In genomic region chr1:59596956-59597355, GRCh38 we compare ENCODE assay signal across 16 cellular contexts.
DNase-seq lines count a peak whose midpoint lies in the region; ATAC-seq and TF ChIP-seq lines count a peak whose summit lies in the region.
"Had no signal": no experiment of that assay in that cellular context is flagged by ENCODE, and none has a peak within 500 bp of the region (broad histone marks: within the 10 kb centered on the region; RNA-seq: fewer than 3 reads in every experiment).

No MANE protein-coding gene starts in this region.

- H3K27me3 ChIP-seq in IMR-90 (ENCODE audit: control insufficient read depth, insufficient read depth, low read length) = no peaks in the 10 kb centered on the region
- H3K27me3 ChIP-seq in muscle layer of duodenum (ENCODE audit: low read depth, low read length) = no peaks in the 10 kb centered on the region
- no peaks in the 10 kb centered on the region for H3K27me3 ChIP-seq in suprapubic skin
- no peaks in the 10 kb centered on the region for H3K27me3 ChIP-seq in CD8-positive, alpha-beta memory T cell (ENCODE audit: insufficient read depth, low read length, poor library complexity, severe bottlenecking)
- H3K27me3 ChIP-seq: dorsolateral prefrontal cortex had no signal

- no peaks in the 10 kb centered on the region for H3K79me1 ChIP-seq in IMR-90 (ENCODE audit: low read depth in 1 of 2, low read length in 2 of 2)

- BruUV-seq in IMR-90 (replicated peaks; lab: Mats Ljungman, UMichigan) = no TSS peak
- BruUV-seq in MCF 10A (replicated peaks; lab: Mats Ljungman, UMichigan) = no TSS peak

- TF ChIP-seq CTCF in IMR-90 (conservative IDR thresholded peaks at IDR 0.05; ENCODE audit: low read depth, low read length) (no peak), MCF 10A (IDR thresholded peaks at IDR 0.05; ENCODE audit: unreplicated experiment) (no peak), suprapubic skin (IDR thresholded peaks at IDR 0.05) (no peak)

- H3K9me3 ChIP-seq in IMR-90 (ENCODE audit: control insufficient read depth, insufficient read depth, low read length) = no peaks in the 10 kb centered on the region
- no peaks in the 10 kb centered on the region for H3K9me3 ChIP-seq in muscle layer of duodenum (ENCODE audit: control insufficient read depth in 1 of 2, low read length in 2 of 2)
- no peaks in the 10 kb centered on the region for H3K9me3 ChIP-seq in suprapubic skin
- H3K9me3 ChIP-seq in CD8-positive, alpha-beta memory T cell (ENCODE audit: low read length) = no peaks in the 10 kb centered on the region

- H4K8ac ChIP-seq in IMR-90 (ENCODE audit: low read depth in 2 of 2, low read length in 2 of 2) = peak overlapping the region; percentile 36 to 58; a peak in 3 of 4 replicates

- H3K4me3 ChIP-seq in IMR-90 (ENCODE audit: insufficient read depth, low read depth, low read length) (no peak overlapping the region), muscle layer of duodenum (ENCODE audit: low read depth in 1 of 2, low read length in 2 of 2) (no peak overlapping the region), suprapubic skin (no peak overlapping the region)
- H3K4me3 ChIP-seq in CD8-positive, alpha-beta memory T cell (ENCODE audit: low read length) = no peak overlapping the region
- H3K4me3 ChIP-seq: dorsolateral prefrontal cortex had no signal

- TF ChIP-seq EP300 in suprapubic skin (IDR thresholded peaks at IDR 0.05) = no peak

- H3K36me3 Mint-ChIP-seq in MCF 10A (ENCODE audit: insufficient read depth, unreplicated experiment) = no peaks in the 10 kb centered on the region
- no peaks in the 10 kb centered on the region for H3K36me3 Mint-ChIP-seq in CD8-positive, alpha-beta memory T cell
- H3K36me3 Mint-ChIP-seq: activated naive CD4-positive, alpha-beta T cell treated with anti-CD3 and anti-CD28 coated beads, Interleukin-2, amount 10 ng/mL, durations not matched to agents 7 days and 5 days; brain had no signal

- H3K36me3 ChIP-seq in IMR-90 (ENCODE audit: control insufficient read depth, insufficient read depth, low read length) (no peaks in the 10 kb centered on the region), muscle layer of duodenum (ENCODE audit: control insufficient read depth in 1 of 2, insufficient read depth in 2 of 2, low read length in 2 of 2) (no peaks in the 10 kb centered on the region), suprapubic skin (no peaks in the 10 kb centered on the region)
- H3K36me3 ChIP-seq in CD8-positive, alpha-beta memory T cell (ENCODE audit: insufficient read depth, low read length) = no peaks in the 10 kb centered on the region

- WGBS in IMR-90 (ENCODE audit: extremely low coverage in 2 of 2, insufficient read length in 1 of 2), 2 experiments = no CpG with 5 or more reads among the region's 1 CpG
- WGBS in suprapubic skin = 70% methylated on average over 1 of the region's 1 CpG

- dilution Hi-C loops in IMR-90 (cut with HindIII; ENCODE audit: low sequenced_read_pairs, unreplicated experiment) = no loop called here

- H3K9me3 Mint-ChIP-seq in MCF 10A (ENCODE audit: unreplicated experiment) = no peaks in the 10 kb centered on the region
- H3K9me3 Mint-ChIP-seq in CD8-positive, alpha-beta memory T cell = no peaks in the 10 kb centered on the region
- H3K9me3 Mint-ChIP-seq: activated CD4-positive, alpha-beta T cell treated with anti-CD3 and anti-CD28 coated beads, Interleukin-2, amount 10 ng/mL, durations not matched to agents 7 days and 5 days; activated naive CD4-positive, alpha-beta T cell treated with anti-CD3 and anti-CD28 coated beads, Interleukin-2, amount 10 ng/mL, durations not matched to agents 7 days and 5 days; H9 had no signal

- H2BK5ac ChIP-seq in IMR-90 (ENCODE audit: low read depth, low read length, poor library complexity, severe bottlenecking) = peak overlapping the region; percentile 93

- peaks cover 11% of the 10 kb centered on the region for H3K9me1 ChIP-seq in IMR-90 (ENCODE audit: insufficient read depth, low read length)

- CTCF ChIA-PET in IMR-90 (lab: Yijun Ruan, JAX) = interaction anchor here (1.0 to 1.5 kb wide), 2 partner anchors 9 to 80 kb away, joined by 3 read pairs; no protein-coding TSS in a partner anchor
- CTCF ChIA-PET in MCF 10A (lab: Yijun Ruan, JAX) = interaction anchor here (0.6 to 1.3 kb wide), 5 partner anchors 13 to 540 kb away, joined by 3 to 4 read pairs (median 3); no protein-coding TSS in a partner anchor
- CTCF ChIA-PET in CD8-positive, alpha-beta memory T cell (lab: Charles Lee) = interaction anchor here (1.4 kb wide), 1 partner anchor 12 kb away, joined by 3 read pairs; no protein-coding TSS in a partner anchor

- no peak for TF ChIP-seq RAD21 in IMR-90 (IDR thresholded peaks at IDR 0.05; ENCODE audit: low read length)

- no peak overlapping the region for H3K4me2 ChIP-seq in IMR-90 (ENCODE audit: low read depth, low read length)

- H2AK5ac ChIP-seq in IMR-90 (ENCODE audit: low read depth, low read length) = peak overlapping the region; percentile 97; the same call in 1 of the 2 replicates

- POLR2A ChIA-PET in IMR-90 (lab: Charles Lee; ENCODE audit: unreplicated experiment) = no interaction called here
- POLR2A ChIA-PET in MCF 10A (lab: Yijun Ruan, JAX) = interaction anchor here (0.6 to 2.1 kb wide), 20 partner anchors 28 to 817 kb away, joined by 3 to 12 read pairs (median 4); partner anchors contain the start of genes FGGY and JUN
- POLR2A ChIA-PET in CD8-positive, alpha-beta memory T cell (lab: Charles Lee) = no interaction called here

- peak overlapping the region; percentile 46; the same call in 2 of the 3 replicates for H2BK15ac ChIP-seq in IMR-90 (ENCODE audit: low read depth, low read length)

- no peak overlapping the region for H2AFZ ChIP-seq in IMR-90 (replicated peaks; ENCODE audit: low read length, poor library complexity)

- no peaks in the 10 kb centered on the region for H3K27me3 Mint-ChIP-seq in MCF 10A (ENCODE audit: insufficient read depth, unreplicated experiment)
- H3K27me3 Mint-ChIP-seq in CD8-positive, alpha-beta memory T cell = peaks cover 0 to 2% of the 10 kb centered on the region in 2 donors
- H3K27me3 Mint-ChIP-seq: activated CD4-positive, alpha-beta T cell treated with anti-CD3 and anti-CD28 coated beads, Interleukin-2, amount 10 ng/mL, durations not matched to agents 7 days and 5 days; activated naive CD4-positive, alpha-beta T cell treated with anti-CD3 and anti-CD28 coated beads, Interleukin-2, amount 10 ng/mL, durations not matched to agents 7 days and 5 days had no signal

- no peak overlapping the region for H3K56ac ChIP-seq in IMR-90 (ENCODE audit: extremely low read depth, insufficient read depth, low read length)

- H4K20me1 ChIP-seq in IMR-90 (ENCODE audit: insufficient read depth, low read length) = no peaks in the 10 kb centered on the region

- H4K91ac ChIP-seq in IMR-90 (ENCODE audit: insufficient read depth, low read depth, low read length) = peak overlapping the region; percentile 94

- H2BK120ac ChIP-seq in IMR-90 (ENCODE audit: low read depth, low read length) = peak overlapping the region; percentile 95; the same call in 1 of the 2 replicates

- TF ChIP-seq POLR2A in IMR-90 (IDR thresholded peaks at IDR 0.05; ENCODE audit: low read depth, low read length) (no peak), suprapubic skin (IDR thresholded peaks at IDR 0.05) (no peak)

- ATAC-seq in IMR-90 (ENCODE audit: low read depth) = no peak
- no peak for ATAC-seq in esophagus mucosa

- peak overlapping the region; percentile 97 for H3K18ac ChIP-seq in IMR-90 (ENCODE audit: low read depth, low read length)

- peak overlapping the region; percentile 90 for H3K14ac ChIP-seq in IMR-90 (replicated peaks; ENCODE audit: low read depth, low read length)

- H2BK20ac ChIP-seq in IMR-90 (ENCODE audit: low read depth, low read length) = peak overlapping the region; percentile 97

- peaks cover 19% of the 10 kb centered on the region for H3K4me1 Mint-ChIP-seq in MCF 10A (ENCODE audit: insufficient read depth, unreplicated experiment)
- no peaks in the 10 kb centered on the region for H3K4me1 Mint-ChIP-seq in CD8-positive, alpha-beta memory T cell
- H3K4me1 Mint-ChIP-seq: activated CD4-positive, alpha-beta T cell treated with anti-CD3 and anti-CD28 coated beads, Interleukin-2, amount 10 ng/mL, durations not matched to agents 7 days and 5 days; activated naive CD4-positive, alpha-beta T cell treated with anti-CD3 and anti-CD28 coated beads, Interleukin-2, amount 10 ng/mL, durations not matched to agents 7 days and 5 days had no signal

- H3K23ac ChIP-seq in IMR-90 (ENCODE audit: low read depth, low read length) = peak overlapping the region; percentile 92; the same call in 1 of the 2 replicates

- H2AK9ac ChIP-seq in IMR-90 (replicated peaks; ENCODE audit: low read depth, low read length, poor library complexity) = no peak overlapping the region

- no peak overlapping the region for H3K4me3 Mint-ChIP-seq in MCF 10A (ENCODE audit: unreplicated experiment)
- H3K4me3 Mint-ChIP-seq in CD8-positive, alpha-beta memory T cell = no peak overlapping the region
- H3K4me3 Mint-ChIP-seq: activated CD4-positive, alpha-beta T cell treated with anti-CD3 and anti-CD28 coated beads, Interleukin-2, amount 10 ng/mL, durations not matched to agents 7 days and 5 days; activated naive CD4-positive, alpha-beta T cell treated with anti-CD3 and anti-CD28 coated beads, Interleukin-2, amount 10 ng/mL, durations not matched to agents 7 days and 5 days; brain; H9 had no signal

- H3K27ac Mint-ChIP-seq in MCF 10A (ENCODE audit: low read depth, unreplicated experiment) = peak overlapping the region; percentile 59
- no peak overlapping the region for H3K27ac Mint-ChIP-seq in CD8-positive, alpha-beta memory T cell
- H3K27ac Mint-ChIP-seq: activated CD4-positive, alpha-beta T cell treated with anti-CD3 and anti-CD28 coated beads, Interleukin-2, amount 10 ng/mL, durations not matched to agents 7 days and 5 days; activated naive CD4-positive, alpha-beta T cell treated with anti-CD3 and anti-CD28 coated beads, Interleukin-2, amount 10 ng/mL, durations not matched to agents 7 days and 5 days; brain had no signal

- H3K9ac ChIP-seq in IMR-90 (ENCODE audit: low read depth, low read length) = 0 out of 2 replicates have a peak overlapping the region, but pooled peaks have one; percentile 67

- H4K5ac ChIP-seq in IMR-90 (ENCODE audit: low read depth, low read length) = peak overlapping the region; percentile 79

- in situ Hi-C loops in IMR-90 (cut with MboI; ENCODE audit: low sequenced_read_pairs) = no loop called here

- peak overlapping the region; percentile 96; the same call in 1 of the 2 replicates for H3K27ac ChIP-seq in IMR-90 (ENCODE audit: insufficient read depth, low read length)
- H3K27ac ChIP-seq in muscle layer of duodenum (ENCODE audit: low read length) = peak overlapping the region; percentile 67
- H3K27ac ChIP-seq in suprapubic skin = peak overlapping the region; percentile 72
- H3K27ac ChIP-seq in CD8-positive, alpha-beta memory T cell (ENCODE audit: low read depth, low read length) = no peak overlapping the region
- H3K27ac ChIP-seq: dorsolateral prefrontal cortex had no signal

- H3K4me1 ChIP-seq in IMR-90 (ENCODE audit: control insufficient read depth, insufficient read depth, low read length) = peaks cover 19% of the 10 kb centered on the region
- peaks cover 0 to 19% of the 10 kb centered on the region in 2 donors for H3K4me1 ChIP-seq in muscle layer of duodenum (ENCODE audit: control insufficient read depth in 1 of 2, insufficient read depth in 2 of 2, low read length in 2 of 2)
- peaks cover 22% of the 10 kb centered on the region for H3K4me1 ChIP-seq in suprapubic skin
- H3K4me1 ChIP-seq in CD8-positive, alpha-beta memory T cell (ENCODE audit: insufficient read depth, low read length) = no peaks in the 10 kb centered on the region

- DNase-seq in IMR-90 (no peak), MCF 10A (ENCODE audit: unreplicated experiment) (peak; percentile 54), suprapubic skin (ENCODE audit: low spot score in 2 of 2) (no peak), midbrain (lab: John Stamatoyannopoulos, UW) (no peak)
- no peak for DNase-seq in CD8-positive, alpha-beta memory T cell
- no peak for DNase-seq in activated effector memory CD4-positive, alpha-beta T cell treated with Interleukin-2 at 50 U/mL for 16 hours
- DNase-seq: activated CD4-positive, alpha-beta T cell treated with anti-CD3 and anti-CD28 coated beads, Interleukin-2, amount 10 ng/mL, durations not matched to agents 7 days and 5 days; activated naive CD4-positive, alpha-beta T cell treated with anti-CD3 and anti-CD28 coated beads, Interleukin-2, amount 10 ng/mL, durations not matched to agents 7 days and 5 days; dorsolateral prefrontal cortex; H9; NCI-H2081 treated with DMSO at 0.1 percent for 48 hours; NCI-H510A treated with DMSO at 0.1 percent for 48 hours; T-helper 9 cell had no signal

- intact Hi-C loops in IMR-90 (cut with micrococcal nuclease) = loop anchor here (5.0 kb wide), 2 partner anchors 80 to 815 kb away; partner anchors contain the start of gene JUN
- intact Hi-C loops in MCF 10A (cut with micrococcal nuclease) = no loop called here

- peak overlapping the region; percentile 96; the same call in 1 of the 2 replicates for H3K4ac ChIP-seq in IMR-90 (ENCODE audit: low read depth, low read length)
